12 cellular contexts compared by ENCODE assay signal in genomic region chr7:84389242-84389641, GRCh38.
DNase-seq lines count a peak whose midpoint lies in the region; ATAC-seq and TF ChIP-seq lines count a peak whose summit lies in the region.
"Had no signal": no experiment of that assay in that cellular context is flagged by ENCODE, and none has a peak within 500 bp of the region (broad histone marks: within the 10 kb centered on the region; RNA-seq: fewer than 3 reads in every experiment).

No MANE protein-coding gene starts in this region.

- H2AFZ ChIP-seq in mammary epithelial cell (ENCODE audit: low read depth, low read length) = no peak overlapping the region

- DNase-seq in NCI-H1417 treated with DMSO at 0.1 percent for 48 hours (lab: John Stamatoyannopoulos, UW) = peak; percentile 26
- no peak for DNase-seq in effector CD4-positive, alpha-beta T cell
- no peak for DNase-seq in activated T-cell treated with anti-CD3 and anti-CD28 coated beads, Interleukin-2, amount 50 U/mL, for 4 hours
- DNase-seq in mammary epithelial cell = no peak
- no peak for DNase-seq in Caco-2
- DNase-seq: foreskin melanocyte; stimulated activated naive CD4-positive, alpha-beta T cell treated with Interleukin-2 at 50 U/mL for 16 hours had no signal

- H3K4me1 ChIP-seq in mammary epithelial cell (ENCODE audit: insufficient read depth, low read length) = no peaks in the 10 kb centered on the region
- H3K4me1 ChIP-seq in Caco-2 = no peaks in the 10 kb centered on the region

- no peak overlapping the region for H3K4me3 Mint-ChIP-seq in activated T-cell treated with anti-CD3 and anti-CD28 coated beads, Interleukin-2, amount 50 U/mL, for 4 hours
- H3K4me3 Mint-ChIP-seq in Caco-2 (ENCODE audit: unreplicated experiment) = no peak overlapping the region
- H3K4me3 Mint-ChIP-seq: central memory CD8-positive, alpha-beta T cell had no signal

- no peaks in the 10 kb centered on the region for H3K36me3 ChIP-seq in mammary epithelial cell (ENCODE audit: insufficient read depth, low read length)
- no peaks in the 10 kb centered on the region for H3K36me3 ChIP-seq in Caco-2 (ENCODE audit: control insufficient read depth, insufficient read depth, low read length)

- no peaks in the 10 kb centered on the region for H4K20me1 ChIP-seq in mammary epithelial cell (ENCODE audit: insufficient read depth, low read length)

- TF ChIP-seq CTCF in mammary epithelial cell (conservative IDR thresholded peaks at IDR 0.05 in 1 of 2, IDR thresholded peaks at IDR 0.05 in 1 of 2; ENCODE audit: extremely low read depth in 1 of 2, insufficient read depth in 1 of 2, low read depth in 1 of 2, low read length in 2 of 2) (no peak), Caco-2 (IDR thresholded peaks at IDR 0.05; ENCODE audit: insufficient read depth in 1 of 2, low read depth in 1 of 2, low read length in 1 of 2, severe bottlenecking in 1 of 2, unreplicated experiment in 1 of 2) (no peak)

- ATAC-seq in GM18517 (IDR thresholded peaks at IDR 0.05; ENCODE audit: unreplicated experiment) (peak; percentile 96), GM21390 (IDR thresholded peaks at IDR 0.05; ENCODE audit: unreplicated experiment) (peak; percentile 100), HG03095 (IDR thresholded peaks at IDR 0.05; ENCODE audit: unreplicated experiment) (peak; percentile 100)
- ATAC-seq in activated T-cell treated with anti-CD3 and anti-CD28 coated beads, Interleukin-2, amount 50 U/mL, for 4 hours = no peak
- ATAC-seq: sciatic nerve had no signal

- no TSS peak for BruUV-seq in mammary epithelial cell (replicated peaks; lab: Mats Ljungman, UMichigan)
- BruUV-seq in Caco-2 (replicated peaks; lab: Mats Ljungman, UMichigan) = no TSS peak

- H3K36me3 Mint-ChIP-seq in activated T-cell treated with anti-CD3 and anti-CD28 coated beads, Interleukin-2, amount 50 U/mL, for 4 hours (ENCODE audit: insufficient read depth) = no peaks in the 10 kb centered on the region
- H3K36me3 Mint-ChIP-seq in Caco-2 (ENCODE audit: insufficient read depth, unreplicated experiment) = no peaks in the 10 kb centered on the region

- no peaks in the 10 kb centered on the region for H3K9me3 ChIP-seq in mammary epithelial cell (replicated peaks; ENCODE audit: insufficient read depth, low read length)
- H3K9me3 ChIP-seq in Caco-2 = no peaks in the 10 kb centered on the region

- H3K27ac Mint-ChIP-seq in Caco-2 (ENCODE audit: unreplicated experiment) = no peak overlapping the region

- H3K4me2 ChIP-seq in mammary epithelial cell (ENCODE audit: insufficient read depth, low read depth, low read length) = no peak overlapping the region

- H3K27me3 Mint-ChIP-seq in activated T-cell treated with anti-CD3 and anti-CD28 coated beads, Interleukin-2, amount 50 U/mL, for 4 hours (ENCODE audit: low read depth) = peaks cover 2% of the 10 kb centered on the region
- no peaks in the 10 kb centered on the region for H3K27me3 Mint-ChIP-seq in Caco-2 (ENCODE audit: insufficient read depth, unreplicated experiment)
- H3K27me3 Mint-ChIP-seq: central memory CD8-positive, alpha-beta T cell had no signal

- CTCF ChIA-PET in mammary epithelial cell (lab: Charles Lee; ENCODE audit: low non-redundant PET) (interaction anchor here (0.6 kb wide), 1 partner anchor 634 kb away, joined by 3 read pairs; no protein-coding TSS in a partner anchor), Caco-2 (lab: Charles Lee) (no interaction called here)

- no peaks in the 10 kb centered on the region for H3K79me2 ChIP-seq in mammary epithelial cell (ENCODE audit: insufficient read depth, low read length)

- no peaks in the 10 kb centered on the region for H3K4me1 Mint-ChIP-seq in activated T-cell treated with anti-CD3 and anti-CD28 coated beads, Interleukin-2, amount 50 U/mL, for 4 hours (ENCODE audit: low read depth)
- peaks cover 10% of the 10 kb centered on the region for H3K4me1 Mint-ChIP-seq in Caco-2 (ENCODE audit: low read depth, unreplicated experiment)
- H3K4me1 Mint-ChIP-seq: central memory CD8-positive, alpha-beta T cell had no signal

- in situ Hi-C loops in mammary epithelial cell (cut with MboI; ENCODE audit: low sequenced_read_pairs in 2 of 2) = no loop called here

- H3K9ac ChIP-seq in mammary epithelial cell (ENCODE audit: insufficient read depth, low read length) = no peak overlapping the region

- no peak overlapping the region for H3K27ac ChIP-seq in mammary epithelial cell (ENCODE audit: insufficient read depth, low read depth, low read length)

- dilution Hi-C loops in mammary epithelial cell (cut with HindIII; ENCODE audit: low sequenced_read_pairs) = no loop called here

- H3K27me3 ChIP-seq in mammary epithelial cell (ENCODE audit: insufficient read depth, low read length) = no peaks in the 10 kb centered on the region
- peaks cover 1% of the 10 kb centered on the region; the same call in 1 of the 2 replicates for H3K27me3 ChIP-seq in Caco-2 (replicated peaks; ENCODE audit: control insufficient read depth, insufficient read depth, low read length)

- no peak overlapping the region for H3K4me3 ChIP-seq in mammary epithelial cell (replicated peaks in 1 of 3; ENCODE audit: insufficient read depth in 1 of 3, low read depth in 2 of 3, low read length in 3 of 3)
- H3K4me3 ChIP-seq in Caco-2 (ENCODE audit: low read depth, low read length) = no peak overlapping the region

- POLR2A ChIA-PET in Caco-2 (lab: Charles Lee) = no interaction called here

- H3K9me3 Mint-ChIP-seq in activated T-cell treated with anti-CD3 and anti-CD28 coated beads, Interleukin-2, amount 50 U/mL, for 4 hours = no peaks in the 10 kb centered on the region
- no peaks in the 10 kb centered on the region for H3K9me3 Mint-ChIP-seq in Caco-2 (ENCODE audit: unreplicated experiment)

- WGBS in mammary epithelial cell (ENCODE audit: low coverage, missing lambda C conversion rate) = 98% methylated on average over 4 of the region's 4 CpGs

- intact Hi-C loops in mammary epithelial cell (cut with micrococcal nuclease) (no loop called here), Caco-2 (cut with micrococcal nuclease; ENCODE audit: unreplicated experiment) (no loop called here)

Comparison
In these comparisons a context has a peak if more than half of its experiments do, and no peak if none do; other contexts are left out.
1. ATAC-seq: peak in GM18517 (single experiment), GM21390 (single experiment) and HG03095 (single experiment); none in activated T-cell treated with anti-CD3 and anti-CD28 coated beads, Interleukin-2, amount 50 U/mL, for 4 hours (0 of 2).